Comparison of ENCODE assay signal across 1 cellular context in genomic region chr15:66008920-66009572, GRCh38.
TF ChIP-seq lines count a peak whose summit lies in the region.

No MANE protein-coding gene starts in this region.

TF ChIP-seq in A549, 52 proteins besides CTCF, POLR2A, EP300 and RAD21 (continued from another document):
- TF ChIP-seq HEYL (CRISPR knock-in tag; IDR thresholded peaks at IDR 0.05) (no peak), RARB (CRISPR knock-in tag; IDR thresholded peaks at IDR 0.05) (no peak), EHF (CRISPR knock-in tag; IDR thresholded peaks at IDR 0.05) (no peak), NR3C1 (IDR thresholded peaks at IDR 0.05) (no peak), TFCP2L1 (CRISPR knock-in tag; IDR thresholded peaks at IDR 0.05) (no peak), KDM1A (IDR thresholded peaks at IDR 0.05; ENCODE audit: low read depth) (no peak)
